Comparison of ENCODE assay signal across 2 cellular contexts in genomic region chr1:112761714-112762480, GRCh38.
TF ChIP-seq lines count a peak whose summit lies in the region.

No MANE protein-coding gene starts in this region.

TF ChIP-seq in HCT116, 20 proteins besides CTCF, POLR2A, EP300 and RAD21:
- TF ChIP-seq TCF7L2 (IDR thresholded peaks at IDR 0.05; ENCODE audit: borderline replicate concordance, extremely low read depth, insufficient read depth, insufficient read length) = no peak
- no peak for TF ChIP-seq SP1 (IDR thresholded peaks at IDR 0.05; ENCODE audit: low read depth)
- no peak for TF ChIP-seq YY1 (IDR thresholded peaks at IDR 0.05; ENCODE audit: extremely low read depth, insufficient replicate concordance, low read depth, low read length)
- no peak for TF ChIP-seq CBX3 (IDR thresholded peaks at IDR 0.05; ENCODE audit: low read depth)
- no peak for TF ChIP-seq EZH2 (IDR thresholded peaks at IDR 0.05)
- no peak for TF ChIP-seq EGR1 (IDR thresholded peaks at IDR 0.05; ENCODE audit: low read depth)
- no peak for TF ChIP-seq ATF3 (IDR thresholded peaks at IDR 0.05)
- TF ChIP-seq EZH2phosphoT487 (IDR thresholded peaks at IDR 0.05; ENCODE audit: borderline replicate concordance) = no peak
- no peak for TF ChIP-seq SRF (IDR thresholded peaks at IDR 0.05; ENCODE audit: low read depth)
- no peak for TF ChIP-seq REST (IDR thresholded peaks at IDR 0.05; ENCODE audit: low read depth)
- no peak for TF ChIP-seq POLR2AphosphoS5 (IDR thresholded peaks at IDR 0.05; ENCODE audit: low read depth, low read length)
- TF ChIP-seq ZFX (IDR thresholded peaks at IDR 0.05) = no peak
- no peak for TF ChIP-seq SIN3A (IDR thresholded peaks at IDR 0.05; ENCODE audit: low read depth)
- TF ChIP-seq ZNF274 (IDR thresholded peaks at IDR 0.05; ENCODE audit: low read depth, low read length) = no peak
- no peak for TF ChIP-seq CEBPB (IDR thresholded peaks at IDR 0.05; ENCODE audit: low read depth)
- TF ChIP-seq, protein P1, sequence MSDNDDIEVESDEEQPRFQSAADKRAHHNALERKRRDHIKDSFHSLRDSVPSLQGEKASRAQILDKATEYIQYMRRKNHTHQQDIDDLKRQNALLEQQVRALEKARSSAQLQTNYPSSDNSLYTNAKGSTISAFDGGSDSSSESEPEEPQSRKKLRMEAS (IDR thresholded peaks at IDR 0.05) = no peak
- TF ChIP-seq, protein P2, sequence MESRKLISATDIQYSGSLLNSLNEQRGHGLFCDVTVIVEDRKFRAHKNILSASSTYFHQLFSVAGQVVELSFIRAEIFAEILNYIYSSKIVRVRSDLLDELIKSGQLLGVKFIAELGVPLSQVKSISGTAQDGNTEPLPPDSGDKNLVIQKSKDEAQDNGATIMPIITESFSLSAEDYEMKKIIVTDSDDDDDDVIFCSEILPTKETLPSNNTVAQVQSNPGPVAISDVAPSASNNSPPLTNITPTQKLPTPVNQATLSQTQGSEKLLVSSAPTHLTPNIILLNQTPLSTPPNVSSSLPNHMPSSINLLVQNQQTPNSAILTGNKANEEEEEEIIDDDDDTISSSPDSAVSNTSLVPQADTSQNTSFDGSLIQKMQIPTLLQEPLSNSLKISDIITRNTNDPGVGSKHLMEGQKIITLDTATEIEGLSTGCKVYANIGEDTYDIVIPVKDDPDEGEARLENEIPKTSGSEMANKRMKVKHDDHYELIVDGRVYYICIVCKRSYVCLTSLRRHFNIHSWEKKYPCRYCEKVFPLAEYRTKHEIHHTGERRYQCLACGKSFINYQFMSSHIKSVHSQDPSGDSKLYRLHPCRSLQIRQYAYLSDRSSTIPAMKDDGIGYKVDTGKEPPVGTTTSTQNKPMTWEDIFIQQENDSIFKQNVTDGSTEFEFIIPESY (IDR thresholded peaks at IDR 0.05; ENCODE audit: extremely low read depth, insufficient replicate concordance, low read length) = no peak

TF ChIP-seq in H1, 55 proteins besides CTCF, POLR2A, EP300 and RAD21:
- no peak for TF ChIP-seq JUN (IDR thresholded peaks at IDR 0.05; ENCODE audit: low read depth, low read length)
- TF ChIP-seq EGR1 (IDR thresholded peaks at IDR 0.05; ENCODE audit: borderline replicate concordance, low read depth, low read length) = no peak
- no peak for TF ChIP-seq CHD7 (IDR thresholded peaks at IDR 0.05; ENCODE audit: insufficient replicate concordance, low read length)
- TF ChIP-seq TCF12 (IDR thresholded peaks at IDR 0.05; ENCODE audit: low read depth, low read length) = no peak
- TF ChIP-seq, protein P1 (IDR thresholded peaks at IDR 0.05) = no peak
